1 cellular context compared by ENCODE assay signal in the genomic region with DNA sequence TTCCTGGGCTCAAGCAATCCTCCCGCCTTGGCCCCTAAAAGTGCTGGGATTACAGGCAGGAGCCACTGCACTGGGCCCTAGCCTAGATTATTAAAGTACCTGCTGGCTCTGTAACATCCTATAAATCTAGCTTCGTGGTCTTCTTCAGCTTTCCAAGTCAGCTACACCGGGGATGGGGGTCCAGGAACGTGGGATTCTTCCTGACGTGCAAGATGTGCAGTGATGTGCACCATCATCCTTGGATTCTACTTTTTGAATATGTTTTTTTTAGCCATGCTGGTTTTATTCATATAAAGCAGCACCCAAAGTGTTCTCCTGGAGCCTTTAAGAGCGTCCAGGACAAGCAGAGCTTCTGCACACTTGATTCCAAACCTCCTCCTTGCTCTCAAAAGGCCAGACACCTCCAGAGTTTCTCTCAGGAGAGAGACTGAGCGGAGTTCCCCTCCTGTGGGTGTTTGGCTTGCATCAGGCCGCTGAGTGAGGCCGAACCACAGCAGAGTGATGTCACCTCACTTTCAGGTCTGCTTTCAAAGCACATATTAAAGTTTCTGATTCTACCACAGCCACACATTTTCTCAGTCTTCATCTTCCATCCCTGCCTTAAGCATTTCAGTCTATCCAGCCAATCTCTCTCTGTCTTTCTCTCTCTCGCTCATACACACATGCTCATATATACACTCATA.
A peak's percentile ranks its signal among the peaks of the same experiment; 100 is the strongest.
TF ChIP-seq lines count a peak whose summit lies in the region.

No MANE protein-coding gene starts in this region.

TF ChIP-seq in GM12878, 131 proteins besides CTCF, POLR2A, EP300 and RAD21 (continued from another document and continues in another):
- TF ChIP-seq, protein P1, sequence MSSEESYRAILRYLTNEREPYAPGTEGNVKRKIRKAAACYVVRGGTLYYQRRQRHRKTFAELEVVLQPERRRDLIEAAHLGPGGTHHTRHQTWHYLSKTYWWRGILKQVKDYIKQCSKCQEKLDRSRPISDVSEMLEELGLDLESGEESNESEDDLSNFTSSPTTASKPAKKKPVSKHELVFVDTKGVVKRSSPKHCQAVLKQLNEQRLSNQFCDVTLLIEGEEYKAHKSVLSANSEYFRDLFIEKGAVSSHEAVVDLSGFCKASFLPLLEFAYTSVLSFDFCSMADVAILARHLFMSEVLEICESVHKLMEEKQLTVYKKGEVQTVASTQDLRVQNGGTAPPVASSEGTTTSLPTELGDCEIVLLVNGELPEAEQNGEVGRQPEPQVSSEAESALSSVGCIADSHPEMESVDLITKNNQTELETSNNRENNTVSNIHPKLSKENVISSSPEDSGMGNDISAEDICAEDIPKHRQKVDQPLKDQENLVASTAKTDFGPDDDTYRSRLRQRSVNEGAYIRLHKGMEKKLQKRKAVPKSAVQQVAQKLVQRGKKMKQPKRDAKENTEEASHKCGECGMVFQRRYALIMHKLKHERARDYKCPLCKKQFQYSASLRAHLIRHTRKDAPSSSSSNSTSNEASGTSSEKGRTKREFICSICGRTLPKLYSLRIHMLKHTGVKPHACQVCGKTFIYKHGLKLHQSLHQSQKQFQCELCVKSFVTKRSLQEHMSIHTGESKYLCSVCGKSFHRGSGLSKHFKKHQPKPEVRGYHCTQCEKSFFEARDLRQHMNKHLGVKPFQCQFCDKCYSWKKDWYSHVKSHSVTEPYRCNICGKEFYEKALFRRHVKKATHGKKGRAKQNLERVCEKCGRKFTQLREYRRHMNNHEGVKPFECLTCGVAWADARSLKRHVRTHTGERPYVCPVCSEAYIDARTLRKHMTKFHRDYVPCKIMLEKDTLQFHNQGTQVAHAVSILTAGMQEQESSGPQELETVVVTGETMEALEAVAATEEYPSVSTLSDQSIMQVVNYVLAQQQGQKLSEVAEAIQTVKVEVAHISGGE (CRISPR knock-in tag; IDR thresholded peaks at IDR 0.05), result no peak
- TF ChIP-seq HSF1 (IDR thresholded peaks at IDR 0.05; ENCODE audit: low read depth, low read length) (no peak), EZH2 (IDR thresholded peaks at IDR 0.05; ENCODE audit: borderline replicate concordance, control insufficient read depth, low read depth, low read length) (no peak), SMAD1 (IDR thresholded peaks at IDR 0.05; ENCODE audit: low read depth, partially characterized antibody) (peak; percentile 83), RELA (IDR thresholded peaks at IDR 0.05; ENCODE audit: borderline replicate concordance, partially characterized antibody) (peak; percentile 99), POU2F2 (IDR thresholded peaks at IDR 0.05; ENCODE audit: borderline replicate concordance, low read depth, low read length) (peak; percentile 78; the same call in 2 of the 3 replicates), SIX5 (IDR thresholded peaks at IDR 0.05; ENCODE audit: low read depth, low read length, severe bottlenecking) (no peak), MXI1 (IDR thresholded peaks at IDR 0.05; ENCODE audit: low read depth, low read length) (no peak), STAT3 (IDR thresholded peaks at IDR 0.05; ENCODE audit: low read depth, low read length) (0 out of 2 replicates have a peak, but pooled peaks have one; percentile 29), RCOR1 (conservative IDR thresholded peaks at IDR 0.05; ENCODE audit: low read depth, low read length) (no peak), GATAD2B (conservative IDR thresholded peaks at IDR 0.05; ENCODE audit: low read depth) (peak; percentile 47; the same call in 1 of the 2 replicates), CBFB (IDR thresholded peaks at IDR 0.05; ENCODE audit: low read depth) (peak; percentile 80; the same call in 1 of the 2 replicates), ZNF622 (IDR thresholded peaks at IDR 0.05) (no peak), RFX5 (IDR thresholded peaks at IDR 0.05; ENCODE audit: low read depth, low read length) (no peak), PML (IDR thresholded peaks at IDR 0.05; ENCODE audit: low read length) (no peak; the same call in 1 of the 2 replicates), CBX5 (IDR thresholded peaks at IDR 0.05; ENCODE audit: low read depth) (peak; percentile 46; the same call in 1 of the 2 replicates), MYC (IDR thresholded peaks at IDR 0.05; ENCODE audit: insufficient read depth, insufficient read length, insufficient replicate concordance, low read length, severe bottlenecking) (no peak), SUZ12 (IDR thresholded peaks at IDR 0.05; ENCODE audit: unreplicated experiment) (no peak), CREB1 (IDR thresholded peaks at IDR 0.05; ENCODE audit: low read depth) (peak; percentile 85), CEBPB (IDR thresholded peaks at IDR 0.05; ENCODE audit: borderline replicate concordance in 1 of 2, low read depth in 2 of 2, low read length in 2 of 2) (peak; percentile 37 to 58; a peak in 2 of 4 replicates), SRF (IDR thresholded peaks at IDR 0.05; ENCODE audit: low read depth in 2 of 2, low read length in 2 of 2) (0 out of 4 replicates have a peak, but pooled peaks of 1 of the 2 experiments have one; percentile 38), SMAD5 (IDR thresholded peaks at IDR 0.05; ENCODE audit: low read depth) (no peak), BCL11A (IDR thresholded peaks at IDR 0.05; ENCODE audit: low read depth, low read length) (peak; percentile 97), KAT2A (conservative IDR thresholded peaks at IDR 0.05; ENCODE audit: control insufficient read depth, low read depth, low read length) (no peak), ZNF274 (IDR thresholded peaks at IDR 0.05; ENCODE audit: insufficient read depth, insufficient read length) (no peak), TAF1 (IDR thresholded peaks at IDR 0.05; ENCODE audit: borderline replicate concordance, low read depth, low read length) (no peak; the same call in none of the 2 replicates), PAX8 (IDR thresholded peaks at IDR 0.05) (no peak), RAD51 (IDR thresholded peaks at IDR 0.05) (peak; percentile 39; the same call in 1 of the 2 replicates), GABPA (IDR thresholded peaks at IDR 0.05; ENCODE audit: low read depth) (0 out of 2 replicates have a peak, but pooled peaks have one; percentile 27), STAT1 (conservative IDR thresholded peaks at IDR 0.05) (no peak), IRF4 (IDR thresholded peaks at IDR 0.05; ENCODE audit: low read depth, low read length) (peak; percentile 87), MTA2 (IDR thresholded peaks at IDR 0.05; ENCODE audit: low read depth) (peak; percentile 94), NFYA (IDR thresholded peaks at IDR 0.05; ENCODE audit: borderline replicate concordance, low read depth, low read length) (no peak), SREBF2 (IDR thresholded peaks at IDR 0.05; ENCODE audit: low read length) (no peak), BMI1 (IDR thresholded peaks at IDR 0.05; ENCODE audit: borderline replicate concordance) (peak; percentile 64; the same call in 1 of the 2 replicates), HCFC1 (IDR thresholded peaks at IDR 0.05; ENCODE audit: low read length) (no peak), HDGF (IDR thresholded peaks at IDR 0.05) (no peak; the same call in 1 of the 2 replicates), KLF5 (IDR thresholded peaks at IDR 0.05; ENCODE audit: partially characterized antibody) (no peak), REST (IDR thresholded peaks at IDR 0.05; ENCODE audit: low read depth, low read length) (no peak; the same call in 1 of the 2 replicates), FOXM1 (IDR thresholded peaks at IDR 0.05; ENCODE audit: low read depth, low read length) (peak; percentile 85; the same call in 1 of the 2 replicates), RB1 (IDR thresholded peaks at IDR 0.05; ENCODE audit: borderline replicate concordance) (no peak), CREM (IDR thresholded peaks at IDR 0.05; ENCODE audit: low read depth) (peak; percentile 88), CHD4 (IDR thresholded peaks at IDR 0.05) (no peak)
- TF ChIP-seq, protein P2, sequence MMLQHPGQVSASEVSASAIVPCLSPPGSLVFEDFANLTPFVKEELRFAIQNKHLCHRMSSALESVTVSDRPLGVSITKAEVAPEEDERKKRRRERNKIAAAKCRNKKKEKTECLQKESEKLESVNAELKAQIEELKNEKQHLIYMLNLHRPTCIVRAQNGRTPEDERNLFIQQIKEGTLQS (IDR thresholded peaks at IDR 0.05; ENCODE audit: borderline replicate concordance, extremely low read depth, low read depth, low read length), result no peak
- TF ChIP-seq, protein P3, sequence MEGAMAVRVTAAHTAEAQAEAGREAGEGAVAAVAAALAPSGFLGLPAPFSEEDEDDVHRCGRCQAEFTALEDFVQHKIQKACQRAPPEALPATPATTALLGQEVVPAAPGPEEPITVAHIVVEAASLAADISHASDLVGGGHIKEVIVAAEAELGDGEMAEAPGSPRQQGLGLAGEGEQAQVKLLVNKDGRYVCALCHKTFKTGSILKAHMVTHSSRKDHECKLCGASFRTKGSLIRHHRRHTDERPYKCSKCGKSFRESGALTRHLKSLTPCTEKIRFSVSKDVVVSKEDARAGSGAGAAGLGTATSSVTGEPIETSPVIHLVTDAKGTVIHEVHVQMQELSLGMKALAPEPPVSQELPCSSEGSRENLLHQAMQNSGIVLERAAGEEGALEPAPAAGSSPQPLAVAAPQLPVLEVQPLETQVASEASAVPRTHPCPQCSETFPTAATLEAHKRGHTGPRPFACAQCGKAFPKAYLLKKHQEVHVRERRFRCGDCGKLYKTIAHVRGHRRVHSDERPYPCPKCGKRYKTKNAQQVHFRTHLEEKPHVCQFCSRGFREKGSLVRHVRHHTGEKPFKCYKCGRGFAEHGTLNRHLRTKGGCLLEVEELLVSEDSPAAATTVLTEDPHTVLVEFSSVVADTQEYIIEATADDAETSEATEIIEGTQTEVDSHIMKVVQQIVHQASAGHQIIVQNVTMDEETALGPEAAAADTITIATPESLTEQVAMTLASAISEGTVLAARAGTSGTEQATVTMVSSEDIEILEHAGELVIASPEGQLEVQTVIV (IDR thresholded peaks at IDR 0.05; ENCODE audit: borderline replicate concordance, partially characterized antibody), result no peak
- TF ChIP-seq, protein P4, sequence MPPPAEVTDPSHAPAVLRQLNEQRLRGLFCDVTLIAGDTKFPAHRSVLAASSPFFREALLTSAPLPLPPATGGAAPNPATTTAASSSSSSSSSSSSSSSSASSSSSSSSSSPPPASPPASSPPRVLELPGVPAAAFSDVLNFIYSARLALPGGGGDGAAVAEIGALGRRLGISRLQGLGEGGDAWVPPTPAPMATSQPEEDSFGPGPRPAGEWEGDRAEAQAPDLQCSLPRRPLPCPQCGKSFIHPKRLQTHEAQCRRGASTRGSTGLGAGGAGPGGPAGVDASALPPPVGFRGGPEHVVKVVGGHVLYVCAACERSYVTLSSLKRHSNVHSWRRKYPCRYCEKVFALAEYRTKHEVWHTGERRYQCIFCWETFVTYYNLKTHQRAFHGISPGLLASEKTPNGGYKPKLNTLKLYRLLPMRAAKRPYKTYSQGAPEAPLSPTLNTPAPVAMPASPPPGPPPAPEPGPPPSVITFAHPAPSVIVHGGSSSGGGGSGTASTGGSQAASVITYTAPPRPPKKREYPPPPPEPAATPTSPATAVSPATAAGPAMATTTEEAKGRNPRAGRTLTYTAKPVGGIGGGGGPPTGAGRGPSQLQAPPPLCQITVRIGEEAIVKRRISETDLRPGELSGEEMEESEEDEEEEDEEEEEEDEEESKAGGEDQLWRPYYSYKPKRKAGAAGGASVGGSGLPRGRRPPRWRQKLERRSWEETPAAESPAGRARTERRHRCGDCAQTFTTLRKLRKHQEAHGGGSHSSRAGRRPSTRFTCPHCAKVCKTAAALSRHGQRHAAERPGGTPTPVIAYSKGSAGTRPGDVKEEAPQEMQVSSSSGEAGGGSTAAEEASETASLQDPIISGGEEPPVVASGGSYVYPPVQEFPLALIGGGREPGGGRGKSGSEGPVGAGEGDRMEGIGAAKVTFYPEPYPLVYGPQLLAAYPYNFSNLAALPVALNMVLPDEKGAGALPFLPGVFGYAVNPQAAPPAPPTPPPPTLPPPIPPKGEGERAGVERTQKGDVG (CRISPR knock-in tag; IDR thresholded peaks at IDR 0.05), result no peak
- TF ChIP-seq, protein P5, sequence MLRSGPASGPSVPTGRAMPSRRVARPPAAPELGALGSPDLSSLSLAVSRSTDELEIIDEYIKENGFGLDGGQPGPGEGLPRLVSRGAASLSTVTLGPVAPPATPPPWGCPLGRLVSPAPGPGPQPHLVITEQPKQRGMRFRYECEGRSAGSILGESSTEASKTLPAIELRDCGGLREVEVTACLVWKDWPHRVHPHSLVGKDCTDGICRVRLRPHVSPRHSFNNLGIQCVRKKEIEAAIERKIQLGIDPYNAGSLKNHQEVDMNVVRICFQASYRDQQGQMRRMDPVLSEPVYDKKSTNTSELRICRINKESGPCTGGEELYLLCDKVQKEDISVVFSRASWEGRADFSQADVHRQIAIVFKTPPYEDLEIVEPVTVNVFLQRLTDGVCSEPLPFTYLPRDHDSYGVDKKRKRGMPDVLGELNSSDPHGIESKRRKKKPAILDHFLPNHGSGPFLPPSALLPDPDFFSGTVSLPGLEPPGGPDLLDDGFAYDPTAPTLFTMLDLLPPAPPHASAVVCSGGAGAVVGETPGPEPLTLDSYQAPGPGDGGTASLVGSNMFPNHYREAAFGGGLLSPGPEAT (IDR thresholded peaks at IDR 0.05; ENCODE audit: low read depth), result peak; percentile 98
